In genomic region chr4:11429646-11430045, GRCh38 we compare ENCODE assay signal across 9 cellular contexts. TPM values are rescaled to one million over a fixed set of nuclear protein-coding genes. Genes with fewer than 3 reads are reported as not detected.
DNase-seq lines count a peak whose midpoint lies in the region; ATAC-seq, FAIRE-seq and TF ChIP-seq lines count a peak whose summit lies in the region.
"Had no signal": no experiment of that assay in that cellular context is flagged by ENCODE, and none has a peak within 500 bp of the region (broad histone marks: within the 10 kb centered on the region; RNA-seq: fewer than 3 reads in every experiment).

No MANE protein-coding gene starts in this region.

- no peak overlapping the region for H4K8ac ChIP-seq in mesendoderm (ENCODE audit: low read depth, low read length)

- WGBS in mesendoderm (ENCODE audit: extremely low coverage, insufficient coverage, low lambda C conversion rate), result no CpG with 5 or more reads among the region's 10 CpGs

- H3K27me3 ChIP-seq in cardiac muscle cell (peaks cover 47% of the 10 kb centered on the region), bronchial epithelial cell (ENCODE audit: control insufficient read depth, insufficient read depth, low read length) (no peaks in the 10 kb centered on the region), mesendoderm (ENCODE audit: insufficient read depth, low read length, poor library complexity) (no peaks in the 10 kb centered on the region)

- H3K27me3 Mint-ChIP-seq in type B pancreatic cell, result peaks cover 52% of the 10 kb centered on the region

- no peaks in the 10 kb centered on the region for H3K9me3 ChIP-seq in cardiac muscle cell (ENCODE audit: low read depth)

- peaks cover 4% of the 10 kb centered on the region for H3K4me1 ChIP-seq in cardiac muscle cell (ENCODE audit: low read depth)
- H3K4me1 ChIP-seq in mesendoderm (ENCODE audit: control insufficient read depth, low read depth, low read length), result no peaks in the 10 kb centered on the region

- H3K36me3 ChIP-seq in cardiac muscle cell, result no peaks in the 10 kb centered on the region
- no peaks in the 10 kb centered on the region for H3K36me3 ChIP-seq in bronchial epithelial cell (ENCODE audit: control insufficient read depth, insufficient read depth, low read length)
- no peaks in the 10 kb centered on the region for H3K36me3 ChIP-seq in mesendoderm (ENCODE audit: control insufficient read depth, insufficient read depth, low read length)
- H3K36me3 ChIP-seq: BLaER1 treated with 17β-estradiol and CSF1 and Interleukin-3, amounts not matched to agents 10 nM and 100 nM had no signal

- no peaks in the 10 kb centered on the region for H3K9me3 Mint-ChIP-seq in type B pancreatic cell

- ATAC-seq in Right ventricle myocardium superior (ENCODE audit: poor library complexity) (no peak), GM19023 (IDR thresholded peaks at IDR 0.05; ENCODE audit: unreplicated experiment) (no peak)

- no peak overlapping the region for H3K23ac ChIP-seq in mesendoderm (ENCODE audit: low read length)

- H2BK15ac ChIP-seq in mesendoderm (replicated peaks; ENCODE audit: low read depth), result no peak overlapping the region

- intact Hi-C loops in Right ventricle myocardium superior (cut with DNase I), result loop anchor here (10.0 kb wide), 1 partner anchor 195 kb away; no protein-coding TSS in a partner anchor

- no peak overlapping the region for H4K5ac ChIP-seq in mesendoderm (ENCODE audit: low read length)

- H2AK5ac ChIP-seq in mesendoderm (ENCODE audit: low read length), result no peak overlapping the region

- H2BK120ac ChIP-seq in mesendoderm (ENCODE audit: low read depth, low read length), result no peak overlapping the region

- no peak overlapping the region for H2BK5ac ChIP-seq in mesendoderm (ENCODE audit: low read length)

- H3K36me3 Mint-ChIP-seq in type B pancreatic cell, result no peaks in the 10 kb centered on the region

- peaks cover 5% of the 10 kb centered on the region for H3K4me1 Mint-ChIP-seq in type B pancreatic cell (ENCODE audit: unreplicated experiment)

- H3K4me3 Mint-ChIP-seq in type B pancreatic cell, result peak overlapping the region; percentile 90

- peak overlapping the region; percentile 86 for H3K56ac ChIP-seq in mesendoderm (ENCODE audit: low read length)

- H3K79me2 ChIP-seq in mesendoderm (ENCODE audit: control insufficient read depth, insufficient read depth, low read length), result peaks cover 25% of the 10 kb centered on the region

- DNase-seq in cardiac muscle cell (ENCODE audit: low read depth in 1 of 2, low spot score in 1 of 2) (no peak), Right ventricle myocardium superior (no peak), bronchial epithelial cell (ENCODE audit: low read depth) (peak; percentile 41), mesendoderm (no peak), type B pancreatic cell (ENCODE audit: extremely low spot score, unreplicated experiment) (no peak), NCI-H1048 (lab: John Stamatoyannopoulos, UW) (no peak), D721Med (ENCODE audit: insufficient read length, low spot score) (no peak)

- H3K18ac ChIP-seq in mesendoderm (ENCODE audit: low read length), result no peak overlapping the region

- H3K27ac ChIP-seq in cardiac muscle cell (no peak overlapping the region), mesendoderm (ENCODE audit: low read depth, low read length) (no peak overlapping the region)

- H3K4me2 ChIP-seq in mesendoderm (ENCODE audit: low read length), result peak overlapping the region; percentile 87

- H3K4ac ChIP-seq in mesendoderm (ENCODE audit: low read depth, low read length), result no peak overlapping the region

- peak overlapping the region; percentile 46 for H3K4me3 ChIP-seq in cardiac muscle cell
- H3K4me3 ChIP-seq in bronchial epithelial cell (ENCODE audit: low read depth, low read length), result peak overlapping the region; percentile 67
- H3K4me3 ChIP-seq in mesendoderm (ENCODE audit: low read length), result peak overlapping the region; percentile 56

- peak overlapping the region; percentile 80 for H3K27ac Mint-ChIP-seq in type B pancreatic cell

- peak overlapping the region; percentile 69 for H3K9ac ChIP-seq in mesendoderm (ENCODE audit: low read length)

- no peak for FAIRE-seq in bronchial epithelial cell (lab: Jason Lieb, UNC)
- no peak for FAIRE-seq in D721Med (lab: Jason Lieb, UNC)

- TF ChIP-seq CTCF in cardiac muscle cell (IDR thresholded peaks at IDR 0.05; ENCODE audit: low read depth, low read length) (no peak), bronchial epithelial cell (IDR thresholded peaks at IDR 0.05; ENCODE audit: insufficient read depth, low read length, severe bottlenecking) (no peak), type B pancreatic cell (conservative IDR thresholded peaks at IDR 0.05) (no peak), D721Med (IDR thresholded peaks at IDR 0.05; ENCODE audit: insufficient read depth, missing control alignments) (no peak)

- H3K79me1 ChIP-seq in mesendoderm (ENCODE audit: low read length), result peaks cover 8% of the 10 kb centered on the region

RNA-seq across cellular contexts. Expression of gene HS3ST1, which starts 1.0 kb away (rescaled TPM):
- total RNA-seq in cardiac muscle cell (0.09 and 0.35 TPM in 2 replicates), Right ventricle myocardium superior (1.2 TPM), bronchial epithelial cell (1.8 and 2.4 TPM in 2 replicates), type B pancreatic cell (ENCODE audit: low replicate concordance) (2.5 and 4.6 TPM in 2 replicates)
- polyA plus RNA-seq in cardiac muscle cell, result 0.19 and 0.40 TPM in 2 replicates
- 1.2 TPM for polyA plus RNA-seq in mesendoderm (2013, experiment 1 of 2)
- polyA plus RNA-seq in mesendoderm (2013, experiment 2 of 2), result 1.2 TPM
